Comparison of ENCODE assay signal across 1 cellular context in the genomic region with DNA sequence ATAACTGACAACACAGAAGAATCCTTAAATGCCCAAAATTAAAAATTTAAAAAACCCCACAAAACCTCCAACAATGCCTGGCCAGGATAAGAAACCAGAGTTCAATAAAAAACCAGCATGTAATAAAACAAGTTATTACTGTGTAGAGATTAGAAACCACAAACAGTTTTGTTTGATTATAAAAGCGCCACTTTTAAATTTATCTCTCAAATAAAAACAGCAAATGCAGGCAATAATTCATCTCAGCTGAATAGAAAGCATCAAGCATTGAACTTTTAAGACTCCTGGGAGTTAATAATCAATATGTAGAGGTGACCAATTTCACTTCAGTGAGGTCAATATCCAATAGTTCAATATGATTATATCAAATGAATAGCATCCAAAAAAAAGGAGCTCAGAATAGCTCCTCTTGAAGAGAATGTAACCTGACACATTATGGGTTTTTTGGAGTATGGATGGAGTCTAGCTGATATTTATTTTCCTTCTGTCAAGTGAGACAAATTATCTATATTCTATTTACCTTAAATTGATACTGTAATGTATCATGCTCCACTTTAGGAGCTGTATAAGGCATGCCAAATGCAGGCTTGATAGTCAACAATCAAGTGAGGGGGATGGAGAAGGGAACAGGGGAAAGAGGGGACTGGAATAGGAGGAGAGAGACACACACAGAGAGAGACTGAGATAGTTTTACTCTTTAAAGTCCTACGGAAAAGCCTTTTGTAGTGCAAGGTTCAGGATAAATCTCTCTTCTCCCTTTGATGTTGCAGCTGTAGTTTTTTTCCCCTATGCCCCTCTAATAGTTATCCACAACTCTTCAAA.
TF ChIP-seq lines count a peak whose summit lies in the region.

No MANE protein-coding gene starts in this region.

TF ChIP-seq in HEK293, 187 proteins besides CTCF, POLR2A, EP300 and RAD21 (continued from another document):
- TF ChIP-seq, protein P1, sequence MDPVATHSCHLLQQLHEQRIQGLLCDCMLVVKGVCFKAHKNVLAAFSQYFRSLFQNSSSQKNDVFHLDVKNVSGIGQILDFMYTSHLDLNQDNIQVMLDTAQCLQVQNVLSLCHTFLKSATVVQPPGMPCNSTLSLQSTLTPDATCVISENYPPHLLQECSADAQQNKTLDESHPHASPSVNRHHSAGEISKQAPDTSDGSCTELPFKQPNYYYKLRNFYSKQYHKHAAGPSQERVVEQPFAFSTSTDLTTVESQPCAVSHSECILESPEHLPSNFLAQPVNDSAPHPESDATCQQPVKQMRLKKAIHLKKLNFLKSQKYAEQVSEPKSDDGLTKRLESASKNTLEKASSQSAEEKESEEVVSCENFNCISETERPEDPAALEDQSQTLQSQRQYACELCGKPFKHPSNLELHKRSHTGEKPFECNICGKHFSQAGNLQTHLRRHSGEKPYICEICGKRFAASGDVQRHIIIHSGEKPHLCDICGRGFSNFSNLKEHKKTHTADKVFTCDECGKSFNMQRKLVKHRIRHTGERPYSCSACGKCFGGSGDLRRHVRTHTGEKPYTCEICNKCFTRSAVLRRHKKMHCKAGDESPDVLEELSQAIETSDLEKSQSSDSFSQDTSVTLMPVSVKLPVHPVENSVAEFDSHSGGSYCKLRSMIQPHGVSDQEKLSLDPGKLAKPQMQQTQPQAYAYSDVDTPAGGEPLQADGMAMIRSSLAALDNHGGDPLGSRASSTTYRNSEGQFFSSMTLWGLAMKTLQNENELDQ (tag by site-specific recombination; IDR thresholded peaks at IDR 0.05; ENCODE audit: low read depth): no peak
- TF ChIP-seq KLF10 (tag by site-specific recombination; IDR thresholded peaks at IDR 0.05) (peak; percentile 71), ZNF560 (tag by site-specific recombination; IDR thresholded peaks at IDR 0.05; ENCODE audit: borderline replicate concordance) (no peak)
- TF ChIP-seq, protein P2, sequence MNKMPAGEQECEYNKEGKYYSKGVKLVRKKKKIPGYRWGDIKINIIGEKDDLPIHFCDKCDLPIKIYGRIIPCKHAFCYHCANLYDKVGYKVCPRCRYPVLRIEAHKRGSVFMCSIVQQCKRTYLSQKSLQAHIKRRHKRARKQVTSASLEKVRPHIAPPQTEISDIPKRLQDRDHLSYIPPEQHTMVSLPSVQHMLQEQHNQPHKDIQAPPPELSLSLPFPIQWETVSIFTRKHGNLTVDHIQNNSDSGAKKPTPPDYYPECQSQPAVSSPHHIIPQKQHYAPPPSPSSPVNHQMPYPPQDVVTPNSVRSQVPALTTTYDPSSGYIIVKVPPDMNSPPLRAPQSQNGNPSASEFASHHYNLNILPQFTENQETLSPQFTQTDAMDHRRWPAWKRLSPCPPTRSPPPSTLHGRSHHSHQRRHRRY (tag by site-specific recombination; IDR thresholded peaks at IDR 0.05): no peak
- TF ChIP-seq, protein P3, sequence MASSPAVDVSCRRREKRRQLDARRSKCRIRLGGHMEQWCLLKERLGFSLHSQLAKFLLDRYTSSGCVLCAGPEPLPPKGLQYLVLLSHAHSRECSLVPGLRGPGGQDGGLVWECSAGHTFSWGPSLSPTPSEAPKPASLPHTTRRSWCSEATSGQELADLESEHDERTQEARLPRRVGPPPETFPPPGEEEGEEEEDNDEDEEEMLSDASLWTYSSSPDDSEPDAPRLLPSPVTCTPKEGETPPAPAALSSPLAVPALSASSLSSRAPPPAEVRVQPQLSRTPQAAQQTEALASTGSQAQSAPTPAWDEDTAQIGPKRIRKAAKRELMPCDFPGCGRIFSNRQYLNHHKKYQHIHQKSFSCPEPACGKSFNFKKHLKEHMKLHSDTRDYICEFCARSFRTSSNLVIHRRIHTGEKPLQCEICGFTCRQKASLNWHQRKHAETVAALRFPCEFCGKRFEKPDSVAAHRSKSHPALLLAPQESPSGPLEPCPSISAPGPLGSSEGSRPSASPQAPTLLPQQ (tag by site-specific recombination; IDR thresholded peaks at IDR 0.05): no peak
